ENCODE assay signal across 8 cellular contexts in genomic region chr1:119647734-119648619, GRCh38. TPM values are rescaled to one million over a fixed set of nuclear protein-coding genes. Genes with fewer than 3 reads are reported as not detected.
DNase-seq lines count a peak whose midpoint lies in the region; ATAC-seq and TF ChIP-seq lines count a peak whose summit lies in the region.

Gene ZNF697 (minus strand): TSS chr1:119648266. CDS start chr1:119626100, 22,166 bp downstream.

- H3K4me3 ChIP-seq in foreskin fibroblast (ENCODE audit: low read depth in 1 of 2, low read length in 2 of 2) (peak within 1 kb of the TSS; percentile 90 to 92), thoracic aorta (peak within 1 kb of the TSS; percentile 97)

- TF ChIP-seq CTCF in foreskin fibroblast (IDR thresholded peaks at IDR 0.05; ENCODE audit: low read depth, low read length) (no peak), thoracic aorta (IDR thresholded peaks at IDR 0.05) (peak; percentile 17)

- peaks cover 35% of the 10 kb centered on the region for H3K4me1 Mint-ChIP-seq in activated T-cell treated with anti-CD3 and anti-CD28 coated beads, Interleukin-2, amount 50 U/mL, for 72 hours (ENCODE audit: low read depth)
- H3K4me1 Mint-ChIP-seq in natural killer cell treated with Interleukin-12 subunit alpha and Interleukin-12 subunit beta and Interleukin-15 and Interleukin-18, amount 100 ng/mL, for 72 hours (ENCODE audit: low read depth in 2 of 2), result no peaks in the 10 kb centered on the region

- H3K36me3 Mint-ChIP-seq in activated T-cell treated with anti-CD3 and anti-CD28 coated beads, Interleukin-2, amount 50 U/mL, for 72 hours (ENCODE audit: insufficient read depth in 2 of 2), result no peaks in the 10 kb centered on the region
- no peaks in the 10 kb centered on the region for H3K36me3 Mint-ChIP-seq in natural killer cell treated with Interleukin-12 subunit alpha and Interleukin-12 subunit beta and Interleukin-15 and Interleukin-18, amount 100 ng/mL, for 72 hours

- H3K27me3 ChIP-seq in thoracic aorta (replicated peaks; ENCODE audit: insufficient read depth), result no peaks in the 10 kb centered on the region

- ATAC-seq in GM19452 (IDR thresholded peaks at IDR 0.05; ENCODE audit: unreplicated experiment) (peak; percentile 70), HG03558 (IDR thresholded peaks at IDR 0.05; ENCODE audit: extremely low read depth, unreplicated experiment) (peak; percentile 40), thoracic aorta (ENCODE audit: insufficient number of reproducible peaks, low FRiP score, low read depth) (peak; percentile 96)
- peak; percentile 84 to 86 for ATAC-seq in activated T-cell treated with anti-CD3 and anti-CD28 coated beads, Interleukin-2, amount 50 U/mL, for 72 hours (replicated peaks in 1 of 2)
- ATAC-seq in natural killer cell treated with Interleukin-12 subunit alpha and Interleukin-12 subunit beta and Interleukin-15 and Interleukin-18, amount 100 ng/mL, for 72 hours, result peak; percentile 72 to 85

- no peaks in the 10 kb centered on the region for H3K36me3 ChIP-seq in thoracic aorta

- H3K9me3 Mint-ChIP-seq in activated T-cell treated with anti-CD3 and anti-CD28 coated beads, Interleukin-2, amount 50 U/mL, for 72 hours, result peaks cover 0 to 2% of the 10 kb centered on the region in 2 donors
- no peaks in the 10 kb centered on the region for H3K9me3 Mint-ChIP-seq in natural killer cell treated with Interleukin-12 subunit alpha and Interleukin-12 subunit beta and Interleukin-15 and Interleukin-18, amount 100 ng/mL, for 72 hours

- DNase-seq in D341Med (ENCODE audit: low spot score) (peak; percentile 89), NCI-H69 (lab: John Stamatoyannopoulos, UW) (peak; percentile 93), foreskin fibroblast (peak; percentile 98 to 99), thoracic aorta (ENCODE audit: low spot score) (peak; percentile 90)
- peak; percentile 60 to 62 for DNase-seq in activated T-cell treated with anti-CD3 and anti-CD28 coated beads, Interleukin-2, amount 50 U/mL, for 72 hours
- DNase-seq in natural killer cell treated with Interleukin-12 subunit alpha and Interleukin-12 subunit beta and Interleukin-15 and Interleukin-18, amount 100 ng/mL, for 72 hours (ENCODE audit: low spot score), result no peak

- peak within 1 kb of the TSS; percentile 71 to 86 for H3K4me3 Mint-ChIP-seq in activated T-cell treated with anti-CD3 and anti-CD28 coated beads, Interleukin-2, amount 50 U/mL, for 72 hours
- peak within 1 kb of the TSS; percentile 23 for H3K4me3 Mint-ChIP-seq in natural killer cell treated with Interleukin-12 subunit alpha and Interleukin-12 subunit beta and Interleukin-15 and Interleukin-18, amount 100 ng/mL, for 72 hours

- no peaks in the 10 kb centered on the region for H3K9me3 ChIP-seq in thoracic aorta

- H3K27ac ChIP-seq in thoracic aorta, result peak within 1 kb of the TSS; percentile 79 to 88

- H3K4me1 ChIP-seq in thoracic aorta (ENCODE audit: control insufficient read depth in 1 of 2, low read depth in 2 of 2), result peaks cover 8 to 21% of the 10 kb centered on the region in 2 donors

- peaks cover 76% of the 10 kb centered on the region for H3K27me3 Mint-ChIP-seq in activated T-cell treated with anti-CD3 and anti-CD28 coated beads, Interleukin-2, amount 50 U/mL, for 72 hours (ENCODE audit: low read depth)
- peaks cover 46 to 62% of the 10 kb centered on the region in 2 donors for H3K27me3 Mint-ChIP-seq in natural killer cell treated with Interleukin-12 subunit alpha and Interleukin-12 subunit beta and Interleukin-15 and Interleukin-18, amount 100 ng/mL, for 72 hours

- H3K27ac Mint-ChIP-seq in activated T-cell treated with anti-CD3 and anti-CD28 coated beads, Interleukin-2, amount 50 U/mL, for 72 hours, result no peak within 1 kb of the TSS
- no peak within 1 kb of the TSS for H3K27ac Mint-ChIP-seq in natural killer cell treated with Interleukin-12 subunit alpha and Interleukin-12 subunit beta and Interleukin-15 and Interleukin-18, amount 100 ng/mL, for 72 hours

RNA-seq across cellular contexts. Expression of gene ZNF697, which starts in this region (rescaled TPM):
- under 1 TPM; 0.26 to 0.32 TPM for total RNA-seq in activated T-cell treated with anti-CD3 and anti-CD28 coated beads, Interleukin-2, amount 50 U/mL, for 72 hours
- under 1 TPM; 0.14 to 0.17 TPM for total RNA-seq in natural killer cell treated with Interleukin-12 subunit alpha and Interleukin-12 subunit beta and Interleukin-15 and Interleukin-18, amount 100 ng/mL, for 72 hours
- 1 to 10 TPM in 1 of 2 donors, under 1 TPM in 1; 0.95 to 4.1 TPM for total RNA-seq in thoracic aorta

Comparison
In these comparisons a context has a peak if more than half of its experiments do, and no peak if none do; other contexts are left out.
1. Peak in DNase-seq and ATAC-seq in activated T-cell treated with anti-CD3 and anti-CD28 coated beads, Interleukin-2, amount 50 U/mL, for 72 hours; RNA of the gene not detected or under 1 TPM.
2. Peak in ATAC-seq in natural killer cell treated with Interleukin-12 subunit alpha and Interleukin-12 subunit beta and Interleukin-15 and Interleukin-18, amount 100 ng/mL, for 72 hours; RNA of the gene not detected or under 1 TPM.
3. ATAC-seq: peak in every context shown above with its lines; median percentile 96 in thoracic aorta; 85 in activated T-cell treated with anti-CD3 and anti-CD28 coated beads, Interleukin-2, amount 50 U/mL, for 72 hours; 78 in natural killer cell treated with Interleukin-12 subunit alpha and Interleukin-12 subunit beta and Interleukin-15 and Interleukin-18, amount 100 ng/mL, for 72 hours; 70 in GM19452; 40 in HG03558.